8 cellular contexts compared by ENCODE assay signal in genomic region chr2:241316825-241317224, GRCh38. TPM values are rescaled to one million over a fixed set of nuclear protein-coding genes. Genes with fewer than 3 reads are reported as not detected.
DNase-seq lines count a peak whose midpoint lies in the region; ATAC-seq and TF ChIP-seq lines count a peak whose summit lies in the region.

No MANE protein-coding gene starts in this region.

- H3K36me3 ChIP-seq in A673 (ENCODE audit: insufficient read depth, low read length, poor library complexity, severe bottlenecking) (peaks cover 8% of the 10 kb centered on the region), muscle layer of colon (ENCODE audit: insufficient read depth, low read length) (no peaks in the 10 kb centered on the region)

- ATAC-seq in central memory CD8-positive, alpha-beta T cell (replicated peaks; ENCODE audit: extremely low read depth, poor library complexity, severe bottlenecking), result no peak
- ATAC-seq in HG02852 (IDR thresholded peaks at IDR 0.05; ENCODE audit: unreplicated experiment) (no peak), GM18868 (IDR thresholded peaks at IDR 0.05; ENCODE audit: unreplicated experiment) (no peak)

- H3K9me3 Mint-ChIP-seq in central memory CD8-positive, alpha-beta T cell, result no peaks in the 10 kb centered on the region

- peak overlapping the region; percentile 98 for H3K27ac Mint-ChIP-seq in central memory CD8-positive, alpha-beta T cell (ENCODE audit: low read depth)

- no peaks in the 10 kb centered on the region for H3K27me3 ChIP-seq in A673 (replicated peaks; ENCODE audit: insufficient read depth, low read depth, low read length, poor library complexity)
- no peaks in the 10 kb centered on the region for H3K27me3 ChIP-seq in muscle layer of colon (ENCODE audit: control insufficient read depth in 1 of 2, insufficient read depth in 2 of 2, low read length in 2 of 2)

- CTCF ChIA-PET in A673 (lab: Charles Lee), result no interaction called here

- H3K9me3 ChIP-seq in A673 (ENCODE audit: low read depth, low read length, poor library complexity, severe bottlenecking) (no peaks in the 10 kb centered on the region), muscle layer of colon (ENCODE audit: low read length) (no peaks in the 10 kb centered on the region)

- DNase-seq in A673 (ENCODE audit: low spot score) (no peak), UCSD-AML1 (lab: John Stamatoyannopoulos, UW; ENCODE audit: unreplicated experiment) (no peak)
- no peak for DNase-seq in Jurkat, Clone E6-1 (ENCODE audit: low read depth, low spot score)
- DNase-seq in central memory CD8-positive, alpha-beta T cell (ENCODE audit: low spot score in 2 of 2), result no peak
- DNase-seq in effector CD8-positive, alpha-beta T cell (lab: John Stamatoyannopoulos, UW), result no peak

- intact Hi-C loops in A673 (cut with micrococcal nuclease; ENCODE audit: unreplicated experiment), result no loop called here

- H3K4me1 Mint-ChIP-seq in central memory CD8-positive, alpha-beta T cell, result peaks cover 80% of the 10 kb centered on the region

- peak overlapping the region; percentile 99 for H3K4me3 Mint-ChIP-seq in central memory CD8-positive, alpha-beta T cell

- BruUV-seq in A673 (replicated peaks; lab: Mats Ljungman, UMichigan), result no TSS peak

- H3K27me3 Mint-ChIP-seq in central memory CD8-positive, alpha-beta T cell, result no peaks in the 10 kb centered on the region

- peaks cover 30% of the 10 kb centered on the region for H3K36me3 Mint-ChIP-seq in central memory CD8-positive, alpha-beta T cell (ENCODE audit: insufficient read depth)

- TF ChIP-seq CTCF in A673 (conservative IDR thresholded peaks at IDR 0.05; ENCODE audit: low read depth, low read length), result no peak

- peak overlapping the region; percentile 95 for H3K9ac ChIP-seq in muscle layer of colon (ENCODE audit: low read length)

- peaks cover 50% of the 10 kb centered on the region for H3K4me1 ChIP-seq in A673 (ENCODE audit: insufficient read depth, low read length, poor library complexity, severe bottlenecking)
- peaks cover 48% of the 10 kb centered on the region for H3K4me1 ChIP-seq in muscle layer of colon (ENCODE audit: insufficient read depth, low read length)

- peak overlapping the region; percentile 71 for H3K4me3 ChIP-seq in A673 (ENCODE audit: low read depth, low read length, poor library complexity, severe bottlenecking)
- peak overlapping the region; percentile 94 for H3K4me3 ChIP-seq in Jurkat, Clone E6-1 (ENCODE audit: low read length)
- H3K4me3 ChIP-seq in muscle layer of colon (ENCODE audit: low read depth in 1 of 2, low read length in 2 of 2), result peak overlapping the region; percentile 91

- POLR2A ChIA-PET in A673 (lab: Charles Lee; ENCODE audit: low non-redundant PET), result no interaction called here

- H3K27ac ChIP-seq in A673 (ENCODE audit: low read depth, low read length, poor library complexity, severe bottlenecking) (peak overlapping the region; percentile 99), muscle layer of colon (ENCODE audit: low read depth, low read length) (peak overlapping the region; percentile 98)

RNA-seq across cellular contexts. Expression of gene SEPTIN2, which starts 1.1 kb away (rescaled TPM):
- 342 and 360 TPM in 2 replicates for total RNA-seq in A673 (2021)
- polyA plus RNA-seq in Jurkat, Clone E6-1 (2012; ENCODE audit: insufficient read depth, insufficient read length), result 136 TPM

RNA-seq across cellular contexts. Expression of gene HDLBP, which starts 1.4 kb away (rescaled TPM):
- 510 and 581 TPM in 2 replicates for total RNA-seq in A673 (2021)
- 211 TPM for polyA plus RNA-seq in Jurkat, Clone E6-1 (2012; ENCODE audit: insufficient read depth, insufficient read length)

RNA-seq across cellular contexts. Expression of gene FARP2, which starts 39.3 kb away (rescaled TPM):
- 53.3 and 72.1 TPM in 2 replicates for total RNA-seq in A673 (2021)
- polyA plus RNA-seq in Jurkat, Clone E6-1 (2012; ENCODE audit: insufficient read depth, insufficient read length), result 19.6 TPM
